8 cellular contexts compared by ENCODE assay signal in genomic region chr16:2467301-2468141, GRCh38. TPM values are rescaled to one million over a fixed set of nuclear protein-coding genes. Genes with fewer than 3 reads are reported as not detected.
DNase-seq lines count a peak whose midpoint lies in the region; ATAC-seq, FAIRE-seq and TF ChIP-seq lines count a peak whose summit lies in the region.

No MANE protein-coding gene starts in this region.

- no peak for FAIRE-seq in GM12878 (lab: Jason Lieb, UNC)

- POLR2A ChIA-PET in GM12878 (lab: Charles Lee) = interaction anchor here (0.5 to 2.5 kb wide), 7 partner anchors 8 to 313 kb away, joined by 3 to 11 read pairs (median 5); partner anchors contain the start of genes TEDC2 and TRAF7

- H2AFZ ChIP-seq in GM23248 (peak overlapping the region; percentile 62), GM12878 (ENCODE audit: control insufficient read depth, low read depth, low read length) (peak overlapping the region; percentile 59)

- intact Hi-C loops in GM12878 (cut with micrococcal nuclease; ENCODE audit: unreplicated experiment) = loop anchor here (5.0 kb wide), 1 partner anchor 40 kb away; no protein-coding TSS in a partner anchor

- CTCF ChIA-PET in GM12878 (lab: Yijun Ruan, JAX) = interaction anchor here (0.9 to 1.2 kb wide), 2 partner anchors 19 to 34 kb away, joined by 3 to 4 read pairs; no protein-coding TSS in a partner anchor

- TF ChIP-seq EP300 in GM12878 (IDR thresholded peaks at IDR 0.05; ENCODE audit: borderline replicate concordance in 1 of 2, control insufficient read depth in 1 of 2, low read depth in 2 of 2, low read length in 2 of 2) = no peak; a peak in 1 of 4 replicates

- no peak overlapping the region for H3K27ac ChIP-seq in GM23248
- no peak overlapping the region for H3K27ac ChIP-seq in GM12878 (ENCODE audit: control insufficient read depth, insufficient read depth)
- H3K27ac ChIP-seq in iPS DF 6.9 (ENCODE audit: low read length) = no peak overlapping the region

- ATAC-seq in GM12878 (peak; percentile 55), GM21576 (IDR thresholded peaks at IDR 0.05; ENCODE audit: unreplicated experiment) (no peak), HG03457 (IDR thresholded peaks at IDR 0.05; ENCODE audit: unreplicated experiment) (no peak)

- H3K4me2 ChIP-seq in GM23248 (ENCODE audit: unreplicated experiment) (peak overlapping the region; percentile 77), GM12878 (ENCODE audit: control insufficient read depth, insufficient read depth) (peak overlapping the region; percentile 90; the same call in 1 of the 2 replicates)

- H3K9ac ChIP-seq in GM23248 (peak overlapping the region; percentile 78), GM12878 (ENCODE audit: control insufficient read depth, insufficient read depth, low read length) (peak overlapping the region; percentile 24; the same call in 1 of the 2 replicates)

- no peaks in the 10 kb centered on the region for H3F3A ChIP-seq in GM23248 (ENCODE audit: insufficient read depth)

- peak; percentile 68 for TF ChIP-seq POLR2A in GM12878 (IDR thresholded peaks at IDR 0.05; ENCODE audit: low read depth, low read length)

- H4K20me1 ChIP-seq in GM23248 (ENCODE audit: insufficient read depth) = no peaks in the 10 kb centered on the region
- no peaks in the 10 kb centered on the region for H4K20me1 ChIP-seq in GM12878 (ENCODE audit: control insufficient read depth, insufficient read depth)

- 8% methylated on average over 50 to 52 of the region's 74 CpGs for WGBS in GM23248 (ENCODE audit: low coverage in 1 of 2, low lambda C conversion rate in 2 of 2, missing lambda C conversion rate in 2 of 2), 2 experiments
- 3% methylated on average over 58 of the region's 74 CpGs for WGBS in GM12878 (ENCODE audit: insufficient coverage, insufficient replicate concordance, low lambda C conversion rate, missing lambda C conversion rate)
- WGBS in iPS DF 6.9 (ENCODE audit: insufficient coverage, insufficient read length) = no CpG with 5 or more reads among the region's 74 CpGs

- DNase-seq in C1 segment of cervical spinal cord (lab: John Stamatoyannopoulos, UW) = peak in 10 of 14 donors; percentile 22 to 64 (median 42)
- peak; percentile 93 for DNase-seq in GM23248
- peak; percentile 78 for DNase-seq in NCI-H510A (lab: John Stamatoyannopoulos, UW)
- DNase-seq in GM12878 (ENCODE audit: low read depth, low spot score) = no peak
- no peak for DNase-seq in iPS DF 6.9 (ENCODE audit: low read depth, low spot score)
- DNase-seq in skeletal muscle cell (ENCODE audit: low read depth) = peak; percentile 25

- SMC1A ChIA-PET in GM12878 (lab: Charles Lee; ENCODE audit: uncharacterized antibody, unreplicated experiment) = interaction anchor here (1.6 to 2.5 kb wide), 2 partner anchors 19 to 38 kb away, joined by 8 read pairs; partner anchors contain the start of gene CCNF

- no peaks in the 10 kb centered on the region for H3K9me2 ChIP-seq in GM23248 (ENCODE audit: insufficient read depth)

- no peaks in the 10 kb centered on the region for H3K4me1 ChIP-seq in GM23248 (ENCODE audit: insufficient read depth)
- peaks cover 13% of the 10 kb centered on the region for H3K4me1 ChIP-seq in GM12878 (ENCODE audit: control insufficient read depth, insufficient read depth, low read length)
- peaks cover 19% of the 10 kb centered on the region for H3K4me1 ChIP-seq in iPS DF 6.9 (ENCODE audit: control insufficient read depth, insufficient read depth, low read length)

- in situ Hi-C loops in GM23248 (cut with MboI) = no loop called here
- in situ Hi-C loops in GM12878 (cut with MboI) = no loop called here

- TF ChIP-seq RAD21 in GM12878 (IDR thresholded peaks at IDR 0.05; ENCODE audit: insufficient read depth, low read depth, low read length) = no peak

- no peaks in the 10 kb centered on the region for H3K79me2 ChIP-seq in GM23248 (ENCODE audit: insufficient read depth)
- H3K79me2 ChIP-seq in GM12878 (ENCODE audit: control insufficient read depth, insufficient read depth, low read length) = no peaks in the 10 kb centered on the region

- TF ChIP-seq CTCF in GM12878 (IDR thresholded peaks at IDR 0.05 in 2 of 3, conservative IDR thresholded peaks at IDR 0.05 in 1 of 3; ENCODE audit: control insufficient read depth in 2 of 3, extremely low read depth in 1 of 3, insufficient read depth in 1 of 3, low read depth in 3 of 3, low read length in 3 of 3) = peak in 1 of 3 experiments; percentile 13; a peak in 1 of 6 replicates

- RAD21 ChIA-PET in GM12878 (lab: Charles Lee; ENCODE audit: unreplicated experiment) = interaction anchor here (0.6 to 2.0 kb wide), 5 partner anchors 8 to 180 kb away, joined by 3 to 8 read pairs (median 4); partner anchors contain the start of gene TEDC2

- no peaks in the 10 kb centered on the region for H3K9me3 ChIP-seq in GM23248 (ENCODE audit: low read depth)
- H3K9me3 ChIP-seq in GM12878 (replicated peaks; ENCODE audit: control insufficient read depth, insufficient read depth, low read length) = no peaks in the 10 kb centered on the region
- H3K9me3 ChIP-seq in iPS DF 6.9 (ENCODE audit: control insufficient read depth, insufficient read depth, low read length) = no peaks in the 10 kb centered on the region

- H3K36me3 ChIP-seq in GM23248 (ENCODE audit: low read depth) (no peaks in the 10 kb centered on the region), GM12878 (ENCODE audit: control insufficient read depth in 2 of 2, insufficient read depth in 2 of 2, low read length in 1 of 2) (no peaks in the 10 kb centered on the region), iPS DF 6.9 (ENCODE audit: control insufficient read depth, insufficient read depth, low read length) (peaks cover 3% of the 10 kb centered on the region)

- BruUV-seq in GM12878 (replicated peaks; lab: Mats Ljungman, UMichigan) = TSS peak; percentile 55

- no peaks in the 10 kb centered on the region for H3K27me3 ChIP-seq in GM23248 (replicated peaks; ENCODE audit: insufficient read depth)
- H3K27me3 ChIP-seq in GM12878 (replicated peaks in 1 of 2; ENCODE audit: control insufficient read depth in 2 of 2, insufficient read depth in 2 of 2, low read length in 1 of 2) = peaks cover 0 to 2% of the 10 kb centered on the region in 2 experiments; a peak in 1 of 4 replicates
- H3K27me3 ChIP-seq in iPS DF 6.9 (ENCODE audit: control insufficient read depth, insufficient read depth, low read length) = peaks cover 13% of the 10 kb centered on the region

- H3K4me3 ChIP-seq in GM23248 = peak overlapping the region; percentile 66
- H3K4me3 ChIP-seq in GM12878 = peak overlapping the region; percentile 72; the same call in 1 of the 2 replicates
- peak overlapping the region; percentile 39; the same call in 1 of the 2 replicates for H3K4me3 ChIP-seq in iPS DF 6.9 (ENCODE audit: low read length)
- peak overlapping the region; percentile 52 for H3K4me3 ChIP-seq in skeletal muscle cell (ENCODE audit: low read depth, low read length)

RNA-seq across cellular contexts. Expression of gene NTN3, which starts 3.6 kb away (rescaled TPM):
- total RNA-seq in GM23248 (2014; rRNA removed; shearing (Covaris generic)) = 1.8 TPM in 1 of 2 replicates, not detected in the other
- polyA plus RNA-seq in GM23248 (2016; fragmentation: Nextera tagmentation; extraction: Ambion mirVana) = not detected in 2 replicates
- total RNA-seq in GM12878 (2013; cell fraction: nucleolus; rRNA removed) = 1.1 and 1.9 TPM in 2 replicates
- total RNA-seq in GM12878 (2014; rRNA removed) = not detected in 2 replicates
- total RNA-seq in GM12878 (2014; rRNA removed; fragmentation: Illumina TruSeq; extraction: Trizol) = not detected in 2 replicates
- not detected in 2 replicates for total RNA-seq in GM12878 (2021)
- not detected for polyA plus RNA-seq in GM12878 (2011; ENCODE audit: low read depth)
- not detected in 2 replicates for polyA plus RNA-seq in GM12878 (2011; rRNA removed)
- polyA plus RNA-seq in GM12878 (2011; cell fraction: cytosol; rRNA removed) = 0.04 and 0.07 TPM in 2 replicates
- polyA plus RNA-seq in GM12878 (2011; cell fraction: nucleus; rRNA removed) = 0.42 and 0.63 TPM in 2 replicates
- polyA plus RNA-seq in GM12878 (2012) = 0.08 TPM in 1 of 2 replicates, not detected in the other
- polyA plus RNA-seq in GM12878 (2014; fragmentation: Illumina TruSeq; extraction: Trizol) = not detected in 2 replicates
- not detected for polyA plus RNA-seq in GM12878 (2014; fragmentation: Nextera tagmentation; extraction: Ambion mirVana)
- 0.04 and 0.22 TPM in 2 replicates for polyA plus RNA-seq in GM12878 (2014; rRNA removed)
- polyA plus RNA-seq in GM12878 (2016; fragmentation: Nextera tagmentation; extraction: Ambion mirVana) = not detected
- polyA minus RNA-seq in GM12878 (2011; rRNA and poly(A)+ RNA removed) = not detected in 2 replicates
- not detected in 2 replicates for polyA minus RNA-seq in GM12878 (2011; cell fraction: cytosol; rRNA and poly(A)+ RNA removed)
- polyA minus RNA-seq in GM12878 (2011; cell fraction: nucleus; rRNA and poly(A)+ RNA removed) = 0.29 and 0.36 TPM in 2 replicates

RNA-seq across cellular contexts. Expression of gene TBC1D24, which starts 7.4 kb away (rescaled TPM):
- 17.8 and 18.7 TPM in 2 replicates for total RNA-seq in GM23248 (2014; rRNA removed; shearing (Covaris generic))
- polyA plus RNA-seq in GM23248 (2016; fragmentation: Nextera tagmentation; extraction: Ambion mirVana) (9.3 and 10.1 TPM in 2 replicates), GM12878 (2011; rRNA removed) (3.4 and 4.3 TPM in 2 replicates), GM12878 (2014; fragmentation: Illumina TruSeq; extraction: Trizol) (2.6 and 2.7 TPM in 2 replicates), GM12878 (2014; fragmentation: Nextera tagmentation; extraction: Ambion mirVana) (1 to 10 TPM; 1.1 to 1.5 TPM), GM12878 (2014; rRNA removed) (5.7 and 6.9 TPM in 2 replicates), GM12878 (2016; fragmentation: Nextera tagmentation; extraction: Ambion mirVana) (1 to 10 TPM; 4.6 to 5.8 TPM)
- total RNA-seq in GM12878 (2013; cell fraction: nucleolus; rRNA removed) = 29.8 and 34.7 TPM in 2 replicates
- total RNA-seq in GM12878 (2014; rRNA removed) (5.6 and 6.6 TPM in 2 replicates), GM12878 (2014; rRNA removed; fragmentation: Illumina TruSeq; extraction: Trizol) (3.3 and 3.5 TPM in 2 replicates), GM12878 (2021) (7.9 and 9.6 TPM in 2 replicates)
- 1.3 TPM for polyA plus RNA-seq in GM12878 (2011; ENCODE audit: low read depth)
- 4.9 and 6.5 TPM in 2 replicates for polyA plus RNA-seq in GM12878 (2011; cell fraction: cytosol; rRNA removed)
- 18.3 and 21.2 TPM in 2 replicates for polyA plus RNA-seq in GM12878 (2011; cell fraction: nucleus; rRNA removed)
- polyA plus RNA-seq in GM12878 (2012) = 2.5 and 2.8 TPM in 2 replicates
- polyA minus RNA-seq in GM12878 (2011; rRNA and poly(A)+ RNA removed) = 8.9 and 13.5 TPM in 2 replicates
- 4.0 and 4.5 TPM in 2 replicates for polyA minus RNA-seq in GM12878 (2011; cell fraction: cytosol; rRNA and poly(A)+ RNA removed)
- polyA minus RNA-seq in GM12878 (2011; cell fraction: nucleus; rRNA and poly(A)+ RNA removed) = 5.4 and 9.6 TPM in 2 replicates

RNA-seq across cellular contexts. Expression of gene TEDC2, which starts 7.6 kb away (rescaled TPM):
- 6.8 and 8.3 TPM in 2 replicates for total RNA-seq in GM23248 (2014; rRNA removed; shearing (Covaris generic))
- polyA plus RNA-seq in GM23248 (2016; fragmentation: Nextera tagmentation; extraction: Ambion mirVana) = 4.2 and 4.8 TPM in 2 replicates
- total RNA-seq in GM12878 (2013; cell fraction: nucleolus; rRNA removed) = 15.9 and 19.2 TPM in 2 replicates
- total RNA-seq in GM12878 (2014; rRNA removed) = 38.0 and 38.9 TPM in 2 replicates
- total RNA-seq in GM12878 (2014; rRNA removed; fragmentation: Illumina TruSeq; extraction: Trizol) = 9.2 and 10.4 TPM in 2 replicates
- 24.9 and 30.8 TPM in 2 replicates for total RNA-seq in GM12878 (2021)
- polyA plus RNA-seq in GM12878 (2011; ENCODE audit: low read depth) = 2.7 TPM
- 2.9 and 6.7 TPM in 2 replicates for polyA plus RNA-seq in GM12878 (2011; rRNA removed)
- polyA plus RNA-seq in GM12878 (2011; cell fraction: cytosol; rRNA removed) = 8.0 and 16.1 TPM in 2 replicates
- 84.2 and 116 TPM in 2 replicates for polyA plus RNA-seq in GM12878 (2011; cell fraction: nucleus; rRNA removed)
- 8.3 and 8.8 TPM in 2 replicates for polyA plus RNA-seq in GM12878 (2012)
- polyA plus RNA-seq in GM12878 (2014; fragmentation: Illumina TruSeq; extraction: Trizol) = 2.9 and 7.4 TPM in 2 replicates
- polyA plus RNA-seq in GM12878 (2014; fragmentation: Nextera tagmentation; extraction: Ambion mirVana) = 1 to 10 TPM in 1 of 2 experiments, under 1 TPM in 1; 0.23 to 2.5 TPM
- 27.8 and 35.3 TPM in 2 replicates for polyA plus RNA-seq in GM12878 (2014; rRNA removed)
- polyA plus RNA-seq in GM12878 (2016; fragmentation: Nextera tagmentation; extraction: Ambion mirVana) = 10 to 100 TPM; 40.4 to 47.9 TPM
- polyA minus RNA-seq in GM12878 (2011; rRNA and poly(A)+ RNA removed) = 3.1 and 10.9 TPM in 2 replicates
- polyA minus RNA-seq in GM12878 (2011; cell fraction: cytosol; rRNA and poly(A)+ RNA removed) = 2.7 and 6.4 TPM in 2 replicates
- 22.4 and 41.5 TPM in 2 replicates for polyA minus RNA-seq in GM12878 (2011; cell fraction: nucleus; rRNA and poly(A)+ RNA removed)

RNA-seq across cellular contexts. Expression of gene CCNF, which starts 38.3 kb away (rescaled TPM):
- total RNA-seq in GM23248 (2014; rRNA removed; shearing (Covaris generic)) = 11.5 and 15.7 TPM in 2 replicates
- 9.3 and 10.5 TPM in 2 replicates for polyA plus RNA-seq in GM23248 (2016; fragmentation: Nextera tagmentation; extraction: Ambion mirVana)
- 35.6 and 37.8 TPM in 2 replicates for total RNA-seq in GM12878 (2013; cell fraction: nucleolus; rRNA removed)
- total RNA-seq in GM12878 (2014; rRNA removed) = 44.1 and 50.3 TPM in 2 replicates
- total RNA-seq in GM12878 (2014; rRNA removed; fragmentation: Illumina TruSeq; extraction: Trizol) = 23.5 and 27.1 TPM in 2 replicates
- 48.9 and 54.2 TPM in 2 replicates for total RNA-seq in GM12878 (2021)
- polyA plus RNA-seq in GM12878 (2011; ENCODE audit: low read depth) = 7.0 TPM
- polyA plus RNA-seq in GM12878 (2011; rRNA removed) = 9.1 and 16.3 TPM in 2 replicates
- 28.3 and 29.8 TPM in 2 replicates for polyA plus RNA-seq in GM12878 (2011; cell fraction: cytosol; rRNA removed)
- polyA plus RNA-seq in GM12878 (2011; cell fraction: nucleus; rRNA removed) = 37.2 and 52.6 TPM in 2 replicates
- polyA plus RNA-seq in GM12878 (2012) = 13.5 and 17.0 TPM in 2 replicates
- polyA plus RNA-seq in GM12878 (2014; fragmentation: Illumina TruSeq; extraction: Trizol) = 11.1 and 18.7 TPM in 2 replicates
- 1 to 10 TPM; 4.0 to 4.7 TPM for polyA plus RNA-seq in GM12878 (2014; fragmentation: Nextera tagmentation; extraction: Ambion mirVana)
- 27.8 and 30.8 TPM in 2 replicates for polyA plus RNA-seq in GM12878 (2014; rRNA removed)
- 10 to 100 TPM; 59.1 to 63.2 TPM for polyA plus RNA-seq in GM12878 (2016; fragmentation: Nextera tagmentation; extraction: Ambion mirVana)
- 51.9 and 87.8 TPM in 2 replicates for polyA minus RNA-seq in GM12878 (2011; rRNA and poly(A)+ RNA removed)
- polyA minus RNA-seq in GM12878 (2011; cell fraction: cytosol; rRNA and poly(A)+ RNA removed) = 38.4 and 38.9 TPM in 2 replicates
- polyA minus RNA-seq in GM12878 (2011; cell fraction: nucleus; rRNA and poly(A)+ RNA removed) = 26.7 and 43.5 TPM in 2 replicates

RNA-seq across cellular contexts. Expression of gene ATP6V0C, which starts 46.2 kb away (rescaled TPM):
- total RNA-seq in GM23248 (2014; rRNA removed; shearing (Covaris generic)) = 43.2 and 44.9 TPM in 2 replicates
- polyA plus RNA-seq in GM23248 (2016; fragmentation: Nextera tagmentation; extraction: Ambion mirVana) (186 and 197 TPM in 2 replicates), GM12878 (2011; rRNA removed) (1.5 and 5.9 TPM in 2 replicates), GM12878 (2014; fragmentation: Illumina TruSeq; extraction: Trizol) (8.7 and 17.6 TPM in 2 replicates), GM12878 (2014; fragmentation: Nextera tagmentation; extraction: Ambion mirVana) (10 to 100 TPM in 1 of 2 experiments, 1 to 10 TPM in 1; 2.4 to 16.5 TPM), GM12878 (2014; rRNA removed) (32.2 and 53.4 TPM in 2 replicates), GM12878 (2016; fragmentation: Nextera tagmentation; extraction: Ambion mirVana) (100 to 1,000 TPM; 107 to 115 TPM)
- total RNA-seq in GM12878 (2013; cell fraction: nucleolus; rRNA removed) = 23.2 and 35.0 TPM in 2 replicates
- total RNA-seq in GM12878 (2014; rRNA removed) (14.0 and 19.1 TPM in 2 replicates), GM12878 (2014; rRNA removed; fragmentation: Illumina TruSeq; extraction: Trizol) (8.2 and 10.4 TPM in 2 replicates), GM12878 (2021) (127 and 135 TPM in 2 replicates)
- polyA plus RNA-seq in GM12878 (2011; ENCODE audit: low read depth) = 42.6 TPM
- 17.1 and 29.2 TPM in 2 replicates for polyA plus RNA-seq in GM12878 (2011; cell fraction: cytosol; rRNA removed)
- 23.8 and 36.7 TPM in 2 replicates for polyA plus RNA-seq in GM12878 (2011; cell fraction: nucleus; rRNA removed)
- 148 and 155 TPM in 2 replicates for polyA plus RNA-seq in GM12878 (2012)
- 7.2 and 8.9 TPM in 2 replicates for polyA minus RNA-seq in GM12878 (2011; rRNA and poly(A)+ RNA removed)
- polyA minus RNA-seq in GM12878 (2011; cell fraction: cytosol; rRNA and poly(A)+ RNA removed) = 44.1 and 66.7 TPM in 2 replicates
- polyA minus RNA-seq in GM12878 (2011; cell fraction: nucleus; rRNA and poly(A)+ RNA removed) = 8.8 and 18.3 TPM in 2 replicates

Comparison
In these comparisons a context has a peak if more than half of its experiments do, and no peak if none do; other contexts are left out.
1. DNase-seq: peak in C1 segment of cervical spinal cord (10 of 14), GM23248 (single experiment), NCI-H510A (single experiment) and skeletal muscle cell (single experiment); none in GM12878 (single experiment) and iPS DF 6.9 (single experiment).
2. Peak in every context shown above with its lines, with median percentiles within 50 percentile points of each other: H3K4me3 ChIP-seq.